12 cellular contexts compared by ENCODE assay signal in genomic region chr10:79533903-79534175, GRCh38. TPM values are rescaled to one million over a fixed set of nuclear protein-coding genes. Genes with fewer than 3 reads are reported as not detected.
"Had no signal": no experiment of that assay in that cellular context is flagged by ENCODE, and none has a peak within 500 bp of the region (broad histone marks: within the 10 kb centered on the region; RNA-seq: fewer than 3 reads in every experiment).

No MANE protein-coding gene starts in this region.

RNA-seq across cellular contexts. Expression of gene EIF5AL1, which starts 21.5 kb away (rescaled TPM):
- total RNA-seq: body of pancreas had no signal

RNA-seq across cellular contexts. Expression of gene SFTPA2, which starts 26.4 kb away (rescaled TPM):
- total RNA-seq: activated naive CD4-positive, alpha-beta T cell treated with anti-CD3 and anti-CD28 coated beads for 36 hours; activated naive CD4-positive, alpha-beta T cell treated with anti-CD3 and anti-CD28 coated beads, Interleukin-2, amount 50 U/mL, for 72 hours; activated naive CD8-positive, alpha-beta T cell treated with anti-CD3 and anti-CD28 coated beads for 36 hours; activated naive CD8-positive, alpha-beta T cell treated with anti-CD3 and anti-CD28 coated beads, Interleukin-2, amount 10 ng/mL, durations not matched to agents 7 days and 5 days; activated T-cell treated with anti-CD3 and anti-CD28 coated beads, Interleukin-2, amount 50 U/mL, for 72 hours; activated T-helper 1 cell treated with anti-CD3 and anti-CD28 coated beads, Interleukin-12 subunit alpha, Interleukin-12 subunit beta, Interleukin-2, Interleukin-4 antibody, amounts not matched to agents 30 ng/mL and 10 ng/mL and 1 ng/mL, durations not matched to agents 14 hours and 24 hours and 36 hours; activated T-helper 17 cell treated with anti-CD3 and anti-CD28 coated beads, Interleukin-2, amount 50 U/mL, for 72 hours; activated T-helper 2 cell treated with anti-CD3 and anti-CD28 coated beads, Interferon-gamma antibody, Interleukin-2, Interleukin-4, amounts not matched to agents 10 μg/mL and 5 μg/mL and 100 μg/mL, durations not matched to agents 14 hours and 24 hours and 36 hours; ascending aorta; astrocyte had no signal
- polyA plus RNA-seq: cardiac muscle cell had no signal
